1 cellular context compared by ENCODE assay signal in the genomic region with DNA sequence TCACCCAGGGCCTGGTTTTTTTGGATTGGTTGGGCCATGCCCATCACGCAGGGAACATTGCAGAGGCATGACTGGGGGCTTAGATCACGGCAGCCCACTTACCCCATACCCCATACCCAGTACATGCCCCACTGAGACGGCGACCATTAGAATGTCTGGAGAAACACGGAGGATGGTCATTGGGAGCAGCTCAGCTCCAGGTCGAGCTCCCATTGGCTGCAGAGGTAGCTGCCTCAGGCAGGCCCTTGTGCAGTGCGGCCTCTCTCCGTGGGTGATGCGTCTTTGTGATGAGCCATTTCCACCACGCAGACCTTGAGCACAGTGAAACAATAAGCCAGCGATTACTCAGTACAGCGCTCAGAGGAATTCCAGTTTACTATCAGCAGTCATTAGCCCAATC.
TF ChIP-seq lines count a peak whose summit lies in the region.

No MANE protein-coding gene starts in this region.

TF ChIP-seq in HepG2, 621 proteins besides CTCF, POLR2A, EP300 and RAD21 (continued from another document):
- TF ChIP-seq, protein P1, sequence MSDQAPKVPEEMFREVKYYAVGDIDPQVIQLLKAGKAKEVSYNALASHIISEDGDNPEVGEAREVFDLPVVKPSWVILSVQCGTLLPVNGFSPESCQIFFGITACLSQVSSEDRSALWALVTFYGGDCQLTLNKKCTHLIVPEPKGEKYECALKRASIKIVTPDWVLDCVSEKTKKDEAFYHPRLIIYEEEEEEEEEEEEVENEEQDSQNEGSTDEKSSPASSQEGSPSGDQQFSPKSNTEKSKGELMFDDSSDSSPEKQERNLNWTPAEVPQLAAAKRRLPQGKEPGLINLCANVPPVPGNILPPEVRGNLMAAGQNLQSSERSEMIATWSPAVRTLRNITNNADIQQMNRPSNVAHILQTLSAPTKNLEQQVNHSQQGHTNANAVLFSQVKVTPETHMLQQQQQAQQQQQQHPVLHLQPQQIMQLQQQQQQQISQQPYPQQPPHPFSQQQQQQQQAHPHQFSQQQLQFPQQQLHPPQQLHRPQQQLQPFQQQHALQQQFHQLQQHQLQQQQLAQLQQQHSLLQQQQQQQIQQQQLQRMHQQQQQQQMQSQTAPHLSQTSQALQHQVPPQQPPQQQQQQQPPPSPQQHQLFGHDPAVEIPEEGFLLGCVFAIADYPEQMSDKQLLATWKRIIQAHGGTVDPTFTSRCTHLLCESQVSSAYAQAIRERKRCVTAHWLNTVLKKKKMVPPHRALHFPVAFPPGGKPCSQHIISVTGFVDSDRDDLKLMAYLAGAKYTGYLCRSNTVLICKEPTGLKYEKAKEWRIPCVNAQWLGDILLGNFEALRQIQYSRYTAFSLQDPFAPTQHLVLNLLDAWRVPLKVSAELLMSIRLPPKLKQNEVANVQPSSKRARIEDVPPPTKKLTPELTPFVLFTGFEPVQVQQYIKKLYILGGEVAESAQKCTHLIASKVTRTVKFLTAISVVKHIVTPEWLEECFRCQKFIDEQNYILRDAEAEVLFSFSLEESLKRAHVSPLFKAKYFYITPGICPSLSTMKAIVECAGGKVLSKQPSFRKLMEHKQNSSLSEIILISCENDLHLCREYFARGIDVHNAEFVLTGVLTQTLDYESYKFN (CRISPR knock-in tag; conservative IDR thresholded peaks at IDR 0.05): no peak
- TF ChIP-seq SOX13 (IDR thresholded peaks at IDR 0.05): no peak
- no peak for TF ChIP-seq SOX13 (CRISPR knock-in tag; conservative IDR thresholded peaks at IDR 0.05 in 1 of 2, IDR thresholded peaks at IDR 0.05 in 1 of 2)
- TF ChIP-seq ZNF615 (CRISPR knock-in tag; IDR thresholded peaks at IDR 0.05; ENCODE audit: borderline replicate concordance): no peak
- TF ChIP-seq KLF11 (CRISPR knock-in tag; IDR thresholded peaks at IDR 0.05): no peak
